In genomic region chr5:53507013-53507412, GRCh38 we compare ENCODE assay signal across 23 cellular contexts. TPM values are rescaled to one million over a fixed set of nuclear protein-coding genes. Genes with fewer than 3 reads are reported as not detected.
"Had no signal": no experiment of that assay in that cellular context is flagged by ENCODE, and none has a peak within 500 bp of the region (broad histone marks: within the 10 kb centered on the region; RNA-seq: fewer than 3 reads in every experiment).

No MANE protein-coding gene starts in this region.

- H3K27ac ChIP-seq: heart left ventricle, neural progenitor cell, ovary, right atrium auricular region, sigmoid colon, skin epidermis, testis, transverse colon had no signal

- DNase-seq: effector CD4-positive, alpha-beta T cell; endodermal cell; foreskin melanocyte; heart left ventricle; hippocampal formation; left colon; left ventricle myocardium superior; mesenchymal stem cell; midbrain; nucleus accumbens; ovary; sigmoid colon; stimulated activated CD4-positive, alpha-beta T cell treated with anti-CD3 and anti-CD28 coated beads, Interleukin-2, amount 100 ng/mL, for 24 hours; stimulated activated CD4-positive, alpha-beta T cell treated with anti-CD3 and anti-CD28 coated beads, Interleukin-4, amount 100 ng/mL, for 4 hours; stimulated activated naive B cell treated with anti-CD40 and anti-IgM and Interleukin-4, amounts not matched to agents 10 μg/mL and 1 μg/mL and 100 μg/mL, for 72 hours; stimulated activated naive CD8-positive, alpha-beta T cell treated with anti-CD3 and anti-CD28 coated beads, Interleukin-15, amount 100 ng/mL, for 72 hours; testis; transverse colon had no signal

- H3K4me1 ChIP-seq: heart left ventricle, neural progenitor cell, right atrium auricular region, sigmoid colon, testis, transverse colon had no signal

- H3K36me3 Mint-ChIP-seq: stimulated activated naive B cell treated with anti-CD40 and anti-IgM and Interleukin-4, amounts not matched to agents 10 μg/mL and 1 μg/mL and 100 μg/mL, for 72 hours had no signal

- H3K4me2 ChIP-seq: neural progenitor cell had no signal

- H3K27ac Mint-ChIP-seq: endodermal cell; natural killer cell treated with Interleukin-12 subunit alpha and Interleukin-12 subunit beta and Interleukin-15 and Interleukin-18, amount 100 ng/mL, for 72 hours; neural progenitor cell; stimulated activated naive B cell treated with anti-CD40 and anti-IgM and Interleukin-4, amounts not matched to agents 10 μg/mL and 1 μg/mL and 100 μg/mL, for 72 hours; stimulated activated naive CD8-positive, alpha-beta T cell treated with anti-CD3 and anti-CD28 coated beads, Interleukin-15, amount 100 ng/mL, for 72 hours had no signal

- H3K27me3 ChIP-seq: heart left ventricle, neural progenitor cell, ovary, right atrium auricular region, sigmoid colon, testis had no signal

- H3K4me3 ChIP-seq: heart left ventricle, lung, neural progenitor cell, ovary, right atrium auricular region, sigmoid colon, skin epidermis, testis, transverse colon had no signal

- H3K36me3 ChIP-seq: heart left ventricle, neural progenitor cell, ovary, right atrium auricular region, sigmoid colon, transverse colon had no signal

- H3K4me3 Mint-ChIP-seq: endodermal cell; natural killer cell treated with Interleukin-12 subunit alpha and Interleukin-12 subunit beta and Interleukin-15 and Interleukin-18, amount 100 ng/mL, for 72 hours; neural progenitor cell; stimulated activated naive B cell treated with anti-CD40 and anti-IgM and Interleukin-4, amounts not matched to agents 10 μg/mL and 1 μg/mL and 100 μg/mL, for 72 hours; stimulated activated naive CD8-positive, alpha-beta T cell treated with anti-CD3 and anti-CD28 coated beads, Interleukin-15, amount 100 ng/mL, for 72 hours had no signal

- H3K9ac ChIP-seq: neural progenitor cell had no signal

- H3K9me3 ChIP-seq: testis had no signal

- H3K4me1 Mint-ChIP-seq: stimulated activated naive B cell treated with anti-CD40 and anti-IgM and Interleukin-4, amounts not matched to agents 10 μg/mL and 1 μg/mL and 100 μg/mL, for 72 hours; stimulated activated naive CD8-positive, alpha-beta T cell treated with anti-CD3 and anti-CD28 coated beads, Interleukin-15, amount 100 ng/mL, for 72 hours had no signal

- H2AFZ ChIP-seq: neural progenitor cell had no signal

- ATAC-seq: heart left ventricle; left colon; left ventricle myocardium superior; natural killer cell treated with Interleukin-12 subunit alpha and Interleukin-12 subunit beta and Interleukin-15 and Interleukin-18, amount 100 ng/mL, for 72 hours; stimulated activated naive CD8-positive, alpha-beta T cell treated with anti-CD3 and anti-CD28 coated beads, Interleukin-15, amount 100 ng/mL, for 72 hours had no signal

RNA-seq across cellular contexts. Expression of gene FST, which starts 26.6 kb away (rescaled TPM):
- total RNA-seq: natural killer cell treated with Interleukin-12 subunit alpha and Interleukin-12 subunit beta and Interleukin-15 and Interleukin-18, amount 100 ng/mL, for 72 hours had no signal
